In the genomic region with DNA sequence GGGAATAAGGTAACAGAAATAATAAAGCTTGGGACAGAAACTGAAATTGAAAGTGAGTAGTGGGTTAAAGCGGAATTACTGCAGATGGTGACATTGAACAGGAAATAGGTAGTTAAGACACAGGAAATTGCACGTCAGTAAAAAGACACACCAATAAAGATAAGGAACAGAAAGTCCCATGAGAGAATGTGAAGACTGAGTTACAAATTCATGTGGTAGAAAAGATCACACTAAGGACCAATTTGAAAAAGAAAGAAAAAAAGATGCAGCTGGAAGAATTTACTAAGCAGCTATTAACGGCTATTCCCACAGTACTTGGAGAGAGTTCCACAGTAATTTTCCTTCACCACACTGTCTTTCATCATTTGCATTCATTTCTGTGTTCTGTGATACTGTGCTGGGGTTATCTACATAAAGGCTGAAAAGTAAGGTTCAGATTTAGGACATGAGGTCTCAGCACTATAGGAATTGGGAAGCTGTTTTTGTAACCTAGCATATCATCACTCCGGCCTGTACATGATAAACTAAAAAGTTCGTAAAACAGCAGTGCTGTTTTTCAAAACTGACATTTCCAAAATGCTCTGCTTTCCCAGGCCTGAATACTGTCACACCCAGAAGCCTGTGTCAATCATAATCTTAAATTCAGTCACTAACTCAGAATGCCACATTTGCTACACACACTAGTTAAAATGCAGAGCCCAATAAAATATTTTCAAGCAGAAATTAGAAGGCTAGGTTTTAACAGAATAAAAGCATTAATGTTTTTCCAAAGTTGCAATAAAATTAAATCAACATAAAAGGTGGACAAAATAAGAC, we compare ENCODE assay signal across 8 cellular contexts. TPM values are rescaled to one million over a fixed set of nuclear protein-coding genes. Genes with fewer than 3 reads are reported as not detected.
DNase-seq lines count a peak whose midpoint lies in the region; ATAC-seq, FAIRE-seq and TF ChIP-seq lines count a peak whose summit lies in the region.

No MANE protein-coding gene starts in this region.

- FAIRE-seq in endometrium (lab: Jason Lieb, UNC) = peak; percentile 26

- no peaks in the 10 kb centered on the region for H3K27me3 ChIP-seq in parathyroid adenoma (ENCODE audit: control insufficient read depth, insufficient read depth, low read length)

- peak overlapping the region; percentile 29 for H3K27ac ChIP-seq in parathyroid adenoma

- H3K9ac ChIP-seq in parathyroid adenoma = no peak overlapping the region

- ATAC-seq in GM18868 (IDR thresholded peaks at IDR 0.05; ENCODE audit: unreplicated experiment) (peak; percentile 96), HG02642 (IDR thresholded peaks at IDR 0.05; ENCODE audit: poor library complexity, unreplicated experiment) (peak; percentile 93), omental fat pad (ENCODE audit: low FRiP score) (no peak)

- peak overlapping the region; percentile 3 for H3K4me3 ChIP-seq in parathyroid adenoma (ENCODE audit: low read depth, low read length)

- DNase-seq in NAMALWA (ENCODE audit: low spot score) (peak; percentile 92), omental fat pad (ENCODE audit: low spot score) (no peak), ureter (ENCODE audit: low spot score) (no peak), HT-29 (ENCODE audit: low spot score) (no peak)

- no peak overlapping the region for H3K4me2 ChIP-seq in parathyroid adenoma (ENCODE audit: low read length)

- peaks cover 4% of the 10 kb centered on the region for H3K4me1 ChIP-seq in parathyroid adenoma

- H3K79me2 ChIP-seq in parathyroid adenoma = peaks cover 10% of the 10 kb centered on the region

- no peak overlapping the region for H2AFZ ChIP-seq in parathyroid adenoma

- H3K9me3 ChIP-seq in parathyroid adenoma (ENCODE audit: control insufficient read depth, low read length) = no peaks in the 10 kb centered on the region

- TF ChIP-seq CTCF in parathyroid adenoma (IDR thresholded peaks at IDR 0.05) (no peak), omental fat pad (IDR thresholded peaks at IDR 0.05) (no peak)

- H3K36me3 ChIP-seq in parathyroid adenoma (ENCODE audit: control insufficient read depth, insufficient read depth, low read length) = no peaks in the 10 kb centered on the region

RNA-seq across cellular contexts. Expression of a gene that starts 42.9 kb away (rescaled TPM):
- total RNA-seq in omental fat pad = 10 to 100 TPM; 10.3 to 36.4 (median 14.1) TPM
- 30.3 TPM for total RNA-seq in ureter
- 4.3 and 5.8 TPM in 2 replicates for total RNA-seq in HT-29 (2014; rRNA removed; shearing (Covaris generic))
